27 cellular contexts compared by ENCODE assay signal in genomic region chr14:50924236-50924635, GRCh38. TPM values are rescaled to one million over a fixed set of nuclear protein-coding genes. Genes with fewer than 3 reads are reported as not detected.
"Had no signal": no experiment of that assay in that cellular context is flagged by ENCODE, and none has a peak within 500 bp of the region (broad histone marks: within the 10 kb centered on the region; RNA-seq: fewer than 3 reads in every experiment).

No MANE protein-coding gene starts in this region.

- H3K4me1 Mint-ChIP-seq: naive B cell; natural killer cell; stimulated activated memory B cell treated with anti-CD40 and anti-IgM and Interleukin-4, amounts not matched to agents 10 μg/mL and 1 μg/mL and 100 μg/mL, for 72 hours; stimulated activated naive CD8-positive, alpha-beta T cell treated with anti-CD3 and anti-CD28 coated beads, Interleukin-15, amount 100 ng/mL, for 72 hours had no signal

- H3K27me3 Mint-ChIP-seq: progenitor cell of endocrine pancreas had no signal

- H3K27ac Mint-ChIP-seq: mesothelial cell of epicardium; naive B cell; natural killer cell; neural progenitor cell; progenitor cell of endocrine pancreas; stimulated activated memory B cell treated with anti-CD40 and anti-IgM and Interleukin-4, amounts not matched to agents 10 μg/mL and 1 μg/mL and 100 μg/mL, for 72 hours; stimulated activated naive CD8-positive, alpha-beta T cell treated with anti-CD3 and anti-CD28 coated beads, Interleukin-15, amount 100 ng/mL, for 72 hours had no signal

- H3K9me3 ChIP-seq: left ventricle myocardium inferior, ovary, right atrium auricular region, right lobe of liver, testis, thyroid gland, transverse colon, upper lobe of left lung, vagina had no signal

- H3K4me3 ChIP-seq: left ventricle myocardium inferior, lung, neural progenitor cell, ovary, right atrium auricular region, right lobe of liver, smooth muscle cell, testis, thyroid gland, transverse colon, upper lobe of left lung, vagina had no signal

- H3K9ac ChIP-seq: neural progenitor cell had no signal

- H3K27me3 ChIP-seq: neural progenitor cell, ovary, right atrium auricular region, right lobe of liver, testis, thyroid gland, transverse colon, upper lobe of left lung, vagina had no signal

- H3K9me3 Mint-ChIP-seq: mesothelial cell of epicardium; naive B cell; natural killer cell; nephron progenitor cell; neural progenitor cell; stimulated activated memory B cell treated with anti-CD40 and anti-IgM and Interleukin-4, amounts not matched to agents 10 μg/mL and 1 μg/mL and 100 μg/mL, for 72 hours; stimulated activated naive CD8-positive, alpha-beta T cell treated with anti-CD3 and anti-CD28 coated beads, Interleukin-15, amount 100 ng/mL, for 72 hours had no signal

- H3K4me3 Mint-ChIP-seq: mesothelial cell of epicardium; naive B cell; natural killer cell; nephron progenitor cell; neural progenitor cell; stimulated activated memory B cell treated with anti-CD40 and anti-IgM and Interleukin-4, amounts not matched to agents 10 μg/mL and 1 μg/mL and 100 μg/mL, for 72 hours; stimulated activated naive CD8-positive, alpha-beta T cell treated with anti-CD3 and anti-CD28 coated beads, Interleukin-15, amount 100 ng/mL, for 72 hours had no signal

- DNase-seq: islet precursor cell; left ventricle myocardium inferior; mesendoderm; naive B cell; natural killer cell; nephron progenitor cell; ovary; right lobe of liver; stimulated activated CD4-positive, alpha-beta T cell treated with anti-CD3 and anti-CD28 coated beads, Interleukin-1b, Interleukin-23, amount 100 ng/mL, for 48 hours; stimulated activated CD4-positive, alpha-beta T cell treated with anti-CD3 and anti-CD28 coated beads, Interleukin-2, amount 100 ng/mL, for 48 hours; stimulated activated CD4-positive, alpha-beta T cell treated with anti-CD3 and anti-CD28 coated beads, Interleukin-4, amount 100 ng/mL, for 4 hours; stimulated activated CD8-positive, alpha-beta memory T cell treated with anti-CD3 and anti-CD28 coated beads, Interleukin-4, amount 100 ng/mL, for 48 hours; stimulated activated naive CD4-positive, alpha-beta T cell treated with Interleukin-2 at 50 U/mL for 16 hours; stimulated activated naive CD8-positive, alpha-beta T cell treated with anti-CD3 and anti-CD28 coated beads, Interleukin-15, amount 100 ng/mL, for 72 hours; testis; thyroid gland; transverse colon; upper lobe of left lung had no signal

- H3K36me3 ChIP-seq: neural progenitor cell, ovary, transverse colon had no signal

- H3K27ac ChIP-seq: left ventricle myocardium inferior, neural progenitor cell, ovary, right atrium auricular region, right lobe of liver, testis, thyroid gland, transverse colon, upper lobe of left lung, vagina had no signal

- H2AFZ ChIP-seq: neural progenitor cell had no signal

- H3K36me3 Mint-ChIP-seq: naive B cell; natural killer cell; stimulated activated memory B cell treated with anti-CD40 and anti-IgM and Interleukin-4, amounts not matched to agents 10 μg/mL and 1 μg/mL and 100 μg/mL, for 72 hours had no signal

- H3K4me2 ChIP-seq: neural progenitor cell, smooth muscle cell had no signal

- H3K4me1 ChIP-seq: neural progenitor cell, testis, thyroid gland, transverse colon, vagina had no signal

RNA-seq across cellular contexts. Expression of gene ABHD12B, which starts 52.4 kb away (rescaled TPM):
- polyA plus RNA-seq: smooth muscle cell, urinary bladder had no signal
